In genomic region chr19:35050662-35051061, GRCh38 we compare ENCODE assay signal across 5 cellular contexts. TPM values are rescaled to one million over a fixed set of nuclear protein-coding genes. Genes with fewer than 3 reads are reported as not detected.
"Had no signal": no experiment of that assay in that cellular context is flagged by ENCODE, and none has a peak within 500 bp of the region (broad histone marks: within the 10 kb centered on the region; RNA-seq: fewer than 3 reads in every experiment).

No MANE protein-coding gene starts in this region.

RNA-seq across cellular contexts. Expression of gene HPN, which starts 9.1 kb away (rescaled TPM):
- total RNA-seq: MCF 10A, NCI-H460, RPMI7951, SJCRH30, SK-MEL-5 had no signal
